ENCODE assay signal across 15 cellular contexts in the genomic region with DNA sequence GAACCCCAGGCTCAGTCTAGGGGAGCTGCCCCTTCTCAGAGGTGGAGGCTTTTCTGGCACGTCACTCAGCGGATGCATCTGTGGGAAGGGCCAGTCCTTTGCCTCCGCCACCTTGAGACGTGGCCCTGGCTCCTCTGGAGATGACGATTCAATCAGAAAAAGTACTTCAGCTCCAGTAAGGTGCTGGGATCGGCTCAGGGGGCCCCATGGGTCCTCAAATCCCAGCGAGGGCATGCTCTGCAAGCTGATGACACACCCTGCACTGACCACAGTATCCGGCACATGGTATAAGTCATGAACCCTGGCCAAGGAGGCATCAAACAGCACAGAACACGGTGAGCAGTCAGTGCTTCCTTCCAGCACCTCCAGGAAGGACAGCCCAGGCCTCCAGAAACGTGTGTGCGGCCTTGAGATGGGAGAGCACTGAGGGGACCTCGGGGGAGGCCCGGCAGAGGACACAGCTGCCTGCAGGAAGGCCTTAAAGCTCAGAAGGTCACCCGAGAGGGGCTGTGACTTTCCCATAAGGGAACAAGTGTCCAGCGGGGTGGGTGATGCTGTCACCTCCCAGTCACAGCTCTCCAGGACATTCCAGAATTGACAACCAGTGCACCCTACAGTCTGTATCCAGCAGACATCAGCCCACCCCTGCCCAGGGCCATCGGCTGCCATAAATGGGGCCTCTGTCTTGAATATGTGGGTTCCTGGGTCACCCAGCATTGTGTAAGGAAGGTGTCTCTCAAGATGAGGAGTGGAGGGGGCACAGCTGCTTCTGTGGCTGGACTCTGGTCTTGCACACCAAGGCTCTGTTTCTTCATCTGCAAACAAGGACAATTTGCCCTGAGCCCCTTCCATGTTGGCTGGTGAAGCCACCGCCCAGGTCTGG.
DNase-seq lines count a peak whose midpoint lies in the region; TF ChIP-seq lines count a peak whose summit lies in the region.
"Had no signal": no experiment of that assay in that cellular context is flagged by ENCODE, and none has a peak within 500 bp of the region (broad histone marks: within the 10 kb centered on the region; RNA-seq: fewer than 3 reads in every experiment).

No MANE protein-coding gene starts in this region.

- H3K9me3 Mint-ChIP-seq in CD14-positive monocyte (peaks cover 0 to 4% (median 0%) of the 10 kb centered on the region in 7 donors), endothelial cell (ENCODE audit: unreplicated experiment) (no peaks in the 10 kb centered on the region)
- H3K9me3 Mint-ChIP-seq: naive thymus-derived CD8-positive, alpha-beta T cell had no signal

- H3K4me1 Mint-ChIP-seq in CD14-positive monocyte (peaks cover 1% of the 10 kb centered on the region), endothelial cell (ENCODE audit: unreplicated experiment) (peaks cover 16% of the 10 kb centered on the region)

- TF ChIP-seq CTCF in CD14-positive monocyte (IDR thresholded peaks at IDR 0.05) = no peak
- TF ChIP-seq CTCF in endothelial cell (IDR thresholded peaks at IDR 0.05; ENCODE audit: unreplicated experiment) = no peak

- peak; percentile 30 for DNase-seq in CD14-positive monocyte (ENCODE audit: low spot score)
- peak; percentile 27 for DNase-seq in M059J (ENCODE audit: low read depth)
- DNase-seq in endothelial cell (ENCODE audit: low spot score) = peak; percentile 2
- DNase-seq in posterior vena cava (ENCODE audit: low spot score) = peak; percentile 46
- no peak for DNase-seq in SHP77 (lab: John Stamatoyannopoulos, UW)
- DNase-seq in HuH-7 (ENCODE audit: low spot score) = no peak
- DNase-seq in KBM-7 = no peak
- DNase-seq: activated naive CD4-positive, alpha-beta T cell; cortex of kidney; lower lobe of right lung; NCI-H1048; NCI-H2081; NCI-H524 treated with DMSO at 0.1 percent for 48 hours; OCI-M1 had no signal

- H3K27me3 Mint-ChIP-seq in CD14-positive monocyte (ENCODE audit: low read depth in 3 of 3) (peaks cover 15 to 26% (median 16%) of the 10 kb centered on the region in 3 donors), endothelial cell (ENCODE audit: unreplicated experiment) (peaks cover 17% of the 10 kb centered on the region)

- intact Hi-C loops in CD14-positive monocyte (cut with micrococcal nuclease) (no loop called here), posterior vena cava (cut with DNase I) (no loop called here)

- H3K27ac Mint-ChIP-seq in CD14-positive monocyte (peak overlapping the region in 1 of 7 donors; percentile 16), endothelial cell (ENCODE audit: unreplicated experiment) (no peak overlapping the region)

- in situ Hi-C loops in KBM-7 (cut with MboI; ENCODE audit: low pct_unique_long_range_greater_than_20kb, low sequenced_read_pairs) = no loop called here

- no peak overlapping the region for H3K4me3 Mint-ChIP-seq in CD14-positive monocyte
- H3K4me3 Mint-ChIP-seq in endothelial cell (ENCODE audit: unreplicated experiment) = no peak overlapping the region
- H3K4me3 Mint-ChIP-seq: naive thymus-derived CD8-positive, alpha-beta T cell had no signal

- no peaks in the 10 kb centered on the region for H3K36me3 Mint-ChIP-seq in CD14-positive monocyte
- no peaks in the 10 kb centered on the region for H3K36me3 Mint-ChIP-seq in endothelial cell (ENCODE audit: low read depth, unreplicated experiment)
- H3K36me3 Mint-ChIP-seq: naive thymus-derived CD8-positive, alpha-beta T cell had no signal

Comparison
In these comparisons a context has a peak if more than half of its experiments do, and no peak if none do; other contexts are left out.
1. DNase-seq: peak in CD14-positive monocyte (single experiment), M059J (single experiment), endothelial cell (single experiment) and posterior vena cava (single experiment); none in SHP77 (0 of 2), HuH-7 (single experiment) and KBM-7 (single experiment).